In the genomic region with DNA sequence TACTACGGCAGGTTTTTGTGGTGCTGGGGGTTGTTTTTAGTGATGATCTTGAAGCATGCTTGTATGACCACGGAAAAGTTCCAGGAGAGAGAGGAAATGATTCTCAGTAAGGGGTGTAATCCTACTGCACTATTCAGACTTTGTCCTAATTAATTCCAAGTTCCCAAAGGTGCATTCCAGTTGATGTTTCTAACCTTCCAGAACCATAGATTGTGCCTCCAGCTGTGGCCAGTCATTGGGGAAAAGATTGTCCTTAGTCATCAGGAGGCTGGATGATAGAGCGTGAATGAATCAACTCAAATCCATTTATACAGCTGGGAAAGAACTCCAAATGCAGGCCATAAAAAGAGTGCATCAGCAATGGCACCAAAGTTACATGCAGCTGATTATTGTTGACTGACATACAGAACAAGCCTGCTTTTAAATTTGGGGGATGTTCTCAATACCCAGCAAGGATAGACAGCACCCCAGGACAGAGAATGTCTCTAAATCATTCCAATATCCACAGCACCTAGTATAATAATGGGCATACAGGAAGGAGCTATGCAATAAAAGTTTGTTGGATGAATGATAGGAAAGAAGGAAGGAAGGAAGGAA, we compare ENCODE assay signal across 24 cellular contexts. TPM values are rescaled to one million over a fixed set of nuclear protein-coding genes. Genes with fewer than 3 reads are reported as not detected.
"Had no signal": no experiment of that assay in that cellular context is flagged by ENCODE, and none has a peak within 500 bp of the region (broad histone marks: within the 10 kb centered on the region; RNA-seq: fewer than 3 reads in every experiment).

No MANE protein-coding gene starts in this region.

- ATAC-seq: sciatic nerve; stimulated activated naive B cell treated with anti-CD40 and anti-IgM and Interleukin-4, amounts not matched to agents 10 μg/mL and 1 μg/mL and 100 μg/mL, for 72 hours; T-cell; WTC11 had no signal

- H3K27me3 ChIP-seq: cardiac muscle cell, testis, uterus had no signal

- H3K36me3 ChIP-seq: cardiac muscle cell, left ventricle myocardium inferior, uterus had no signal

- DNase-seq: activated CD4-positive, alpha-beta memory T cell treated with anti-CD3 and anti-CD28 coated beads for 36 hours; activated effector memory CD4-positive, alpha-beta T cell treated with anti-CD3 and anti-CD28 coated beads, Interleukin-2, amount 50 U/mL, for 16 hours; activated naive CD4-positive, alpha-beta T cell treated with anti-CD3 and anti-CD28 coated beads, Interleukin-2, amount 10 ng/mL, durations not matched to agents 7 days and 5 days; effector CD4-positive, alpha-beta T cell; foreskin fibroblast; left ventricle myocardium inferior; midbrain; nucleus accumbens; stimulated activated CD4-positive, alpha-beta T cell treated with anti-CD3 and anti-CD28 coated beads, Interleukin-2, amount 100 ng/mL, for 48 hours; stimulated activated CD8-positive, alpha-beta memory T cell treated with anti-CD3 and anti-CD28 coated beads, Interleukin-4, amount 100 ng/mL, for 48 hours; stimulated activated naive B cell treated with anti-CD40 and anti-IgM and Interleukin-4, amounts not matched to agents 10 μg/mL and 1 μg/mL and 100 μg/mL, for 72 hours; T-cell; testis; trophoblast cell; uterus had no signal

- H3K9me3 ChIP-seq: testis, uterus had no signal

- H3K4me2 ChIP-seq: smooth muscle cell had no signal

- H3K27ac ChIP-seq: cardiac muscle cell, left ventricle myocardium inferior, parathyroid adenoma, testis, uterus had no signal

- H3K9ac ChIP-seq: parathyroid adenoma had no signal

- H3K4me1 ChIP-seq: left ventricle myocardium inferior, parathyroid adenoma, testis, uterus had no signal

- H3K79me2 ChIP-seq: parathyroid adenoma had no signal

- H2AFZ ChIP-seq: parathyroid adenoma had no signal

- H3K4me3 ChIP-seq: cardiac muscle cell, left ventricle myocardium inferior, smooth muscle cell, testis, uterus had no signal

RNA-seq across cellular contexts. Expression of gene PKHD1, which starts 27.8 kb away (rescaled TPM):
- total RNA-seq: cardiac muscle cell, chondrocyte, fibroblast of lung, left ventricle myocardium inferior, lung microvascular endothelial cell, smooth muscle cell had no signal
- polyA plus RNA-seq: cardiac muscle cell, fibroblast of lung, neural cell, smooth muscle cell had no signal
